Comparison of ENCODE assay signal across 8 cellular contexts in the genomic region with DNA sequence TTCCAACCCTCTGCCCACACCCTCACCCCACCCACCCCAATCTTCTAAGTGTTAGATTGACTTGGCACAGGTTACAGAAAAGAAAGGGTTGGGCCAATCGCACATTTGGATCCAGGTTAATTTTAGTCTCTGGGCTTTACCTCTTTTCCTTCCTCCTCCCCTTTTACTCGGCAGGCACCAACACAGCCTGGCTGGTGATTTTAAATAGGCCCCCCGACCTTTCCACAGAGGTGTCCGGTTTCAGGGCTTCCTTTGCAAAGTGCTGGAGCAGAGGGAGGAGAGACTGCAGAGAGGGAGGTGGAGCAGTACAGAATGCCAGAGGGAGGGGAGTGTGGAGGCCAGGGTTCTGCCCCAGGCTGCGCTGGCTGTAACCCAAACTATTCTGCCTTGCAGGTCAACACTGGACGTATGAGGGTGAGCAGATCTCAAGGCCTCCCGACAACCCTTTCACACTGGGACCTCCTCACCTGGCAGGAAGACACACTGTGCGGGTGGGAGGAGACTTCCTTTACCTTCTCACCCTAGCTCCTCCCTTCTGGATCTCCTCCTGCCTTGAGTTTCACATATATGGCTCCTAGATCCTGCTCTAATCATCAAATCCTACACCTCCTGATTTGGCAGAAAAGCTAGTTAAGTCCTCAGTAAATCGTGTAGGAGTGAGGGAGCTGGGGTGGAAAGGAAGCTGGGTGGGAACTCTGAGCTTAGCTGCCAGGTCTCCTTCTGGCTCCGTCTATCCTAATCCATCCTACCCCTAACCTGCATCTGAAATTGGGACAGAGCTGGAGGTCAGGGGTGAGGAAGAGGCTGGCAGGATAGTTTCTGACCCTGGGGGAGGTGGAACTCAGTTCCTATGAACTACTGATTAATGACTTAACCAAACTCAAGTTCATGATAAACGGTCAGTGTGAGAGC. TPM values are rescaled to one million over a fixed set of nuclear protein-coding genes. Genes with fewer than 3 reads are reported as not detected.
DNase-seq lines count a peak whose midpoint lies in the region; ATAC-seq and TF ChIP-seq lines count a peak whose summit lies in the region.

No MANE protein-coding gene starts in this region.

- DNase-seq in NCI-H1436 (lab: John Stamatoyannopoulos, UW) (peak; percentile 59), astrocyte of the hippocampus (ENCODE audit: low read depth, low spot score) (peak; percentile 50), type B pancreatic cell (ENCODE audit: extremely low spot score, unreplicated experiment) (peak; percentile 76), Ammon's horn (ENCODE audit: low spot score) (no peak), activated T-cell treated with anti-CD3 and anti-CD28 coated beads for 4 hours (no peak)
- DNase-seq in stimulated activated CD4-positive, alpha-beta T cell treated with anti-CD3 and anti-CD28 coated beads, Interleukin-12 subunit alpha, Interleukin-12 subunit beta, amount 100 ng/mL, for 4 hours: no peak

- H3K4me3 Mint-ChIP-seq in type B pancreatic cell: peak overlapping the region; percentile 86

- H3K27ac ChIP-seq in layer of hippocampus (ENCODE audit: low read depth, low read length): peak overlapping the region; percentile 71

- H3K27me3 Mint-ChIP-seq in type B pancreatic cell: peaks cover 10% of the 10 kb centered on the region

- ATAC-seq in GM21717 (IDR thresholded peaks at IDR 0.05; ENCODE audit: unreplicated experiment): no peak

- no peaks in the 10 kb centered on the region for H3K9me3 Mint-ChIP-seq in type B pancreatic cell

- TF ChIP-seq CTCF in type B pancreatic cell (conservative IDR thresholded peaks at IDR 0.05): no peak

- peaks cover 5% of the 10 kb centered on the region for H3K36me3 Mint-ChIP-seq in type B pancreatic cell

- no peaks in the 10 kb centered on the region for H3K27me3 ChIP-seq in layer of hippocampus (ENCODE audit: control insufficient read depth, insufficient read depth, low read length)

- peaks cover 45% of the 10 kb centered on the region for H3K4me1 Mint-ChIP-seq in type B pancreatic cell (ENCODE audit: unreplicated experiment)

- H3K27ac Mint-ChIP-seq in type B pancreatic cell: peak overlapping the region; percentile 63

RNA-seq across cellular contexts. Expression of gene CA14, which starts 2.4 kb away (rescaled TPM):
- 0.43 and 42.9 TPM in 2 replicates for total RNA-seq in type B pancreatic cell (ENCODE audit: low replicate concordance)

RNA-seq across cellular contexts. Expression of gene APH1A, which starts 8.8 kb away (rescaled TPM):
- total RNA-seq in type B pancreatic cell (ENCODE audit: low replicate concordance): 148 and 174 TPM in 2 replicates

RNA-seq across cellular contexts. Expression of gene C1orf54, which starts 12.6 kb away (rescaled TPM):
- total RNA-seq in type B pancreatic cell (ENCODE audit: low replicate concordance): 3.8 and 29.6 TPM in 2 replicates

RNA-seq across cellular contexts. Expression of gene CIART, which starts 22.3 kb away (rescaled TPM):
- 1.4 and 5.1 TPM in 2 replicates for total RNA-seq in type B pancreatic cell (ENCODE audit: low replicate concordance)

RNA-seq across cellular contexts. Expression of gene ANP32E, which starts 24.1 kb away (rescaled TPM):
- total RNA-seq in type B pancreatic cell (ENCODE audit: low replicate concordance): 26.8 and 71.9 TPM in 2 replicates

Comparison
In these comparisons a context has a peak if more than half of its experiments do, and no peak if none do; other contexts are left out.
1. DNase-seq: peak in NCI-H1436 (single experiment), astrocyte of the hippocampus (single experiment) and type B pancreatic cell (single experiment); none in stimulated activated CD4-positive, alpha-beta T cell treated with anti-CD3 and anti-CD28 coated beads, Interleukin-12 subunit alpha, Interleukin-12 subunit beta, amount 100 ng/mL, for 4 hours (single experiment), Ammon's horn (single experiment) and activated T-cell treated with anti-CD3 and anti-CD28 coated beads for 4 hours (single experiment).